ENCODE assay signal across 1 cellular context in the genomic region with DNA sequence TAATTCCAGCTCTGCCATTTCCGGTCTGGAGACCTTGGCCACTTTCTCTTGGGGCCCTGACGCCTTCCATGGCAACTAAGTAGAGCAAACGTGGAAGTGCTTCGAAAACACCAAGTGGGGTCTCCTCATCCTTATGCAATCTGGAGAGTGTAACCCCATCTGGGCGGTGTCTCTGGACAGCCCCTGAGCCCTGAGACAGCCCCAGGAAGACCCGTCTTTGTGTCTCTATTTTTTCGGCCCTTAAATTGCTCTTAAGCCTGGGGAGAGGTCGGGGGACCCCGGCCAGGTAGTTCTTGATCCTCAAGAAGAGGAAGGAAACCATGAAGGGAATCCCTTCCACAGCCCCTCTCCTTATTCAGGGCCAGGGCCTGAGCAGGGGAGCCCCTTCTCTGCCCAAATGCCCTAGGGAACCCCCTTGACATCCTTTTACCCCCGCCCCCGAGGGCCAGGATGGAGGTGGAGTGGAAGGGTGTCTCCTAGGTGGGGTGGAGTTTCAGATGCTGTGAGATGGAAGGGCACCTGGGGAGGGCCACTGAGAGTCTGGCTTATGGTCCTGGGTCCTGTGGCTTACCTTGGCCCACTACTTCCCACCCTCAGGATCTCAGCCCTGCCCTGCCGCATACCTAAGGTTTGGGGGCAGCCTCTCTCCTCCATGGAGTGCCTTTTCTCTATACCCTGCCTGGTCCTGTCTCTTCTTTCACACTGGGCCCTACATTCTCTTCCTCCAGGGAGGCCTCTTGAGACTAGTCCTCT.
TF ChIP-seq lines count a peak whose summit lies in the region.

No MANE protein-coding gene starts in this region.

TF ChIP-seq in GM12878, 131 proteins besides CTCF, POLR2A, EP300 and RAD21:
- no peak for TF ChIP-seq RELA (IDR thresholded peaks at IDR 0.05; ENCODE audit: borderline replicate concordance, partially characterized antibody)
- 0 out of 2 replicates have a peak, but pooled peaks have one; percentile 15 for TF ChIP-seq CHD2 (IDR thresholded peaks at IDR 0.05; ENCODE audit: borderline replicate concordance, low read depth, low read length)
- TF ChIP-seq HDAC6 (IDR thresholded peaks at IDR 0.05; ENCODE audit: unreplicated experiment), result no peak
- 0 out of 2 replicates have a peak, but pooled peaks have one; percentile 13 for TF ChIP-seq BMI1 (IDR thresholded peaks at IDR 0.05; ENCODE audit: borderline replicate concordance)
- TF ChIP-seq RB1 (IDR thresholded peaks at IDR 0.05; ENCODE audit: borderline replicate concordance), result 0 out of 2 replicates have a peak, but pooled peaks have one; percentile 6
- no peak for TF ChIP-seq SIN3A (IDR thresholded peaks at IDR 0.05; ENCODE audit: low read depth, low read length)
- TF ChIP-seq, protein P1, sequence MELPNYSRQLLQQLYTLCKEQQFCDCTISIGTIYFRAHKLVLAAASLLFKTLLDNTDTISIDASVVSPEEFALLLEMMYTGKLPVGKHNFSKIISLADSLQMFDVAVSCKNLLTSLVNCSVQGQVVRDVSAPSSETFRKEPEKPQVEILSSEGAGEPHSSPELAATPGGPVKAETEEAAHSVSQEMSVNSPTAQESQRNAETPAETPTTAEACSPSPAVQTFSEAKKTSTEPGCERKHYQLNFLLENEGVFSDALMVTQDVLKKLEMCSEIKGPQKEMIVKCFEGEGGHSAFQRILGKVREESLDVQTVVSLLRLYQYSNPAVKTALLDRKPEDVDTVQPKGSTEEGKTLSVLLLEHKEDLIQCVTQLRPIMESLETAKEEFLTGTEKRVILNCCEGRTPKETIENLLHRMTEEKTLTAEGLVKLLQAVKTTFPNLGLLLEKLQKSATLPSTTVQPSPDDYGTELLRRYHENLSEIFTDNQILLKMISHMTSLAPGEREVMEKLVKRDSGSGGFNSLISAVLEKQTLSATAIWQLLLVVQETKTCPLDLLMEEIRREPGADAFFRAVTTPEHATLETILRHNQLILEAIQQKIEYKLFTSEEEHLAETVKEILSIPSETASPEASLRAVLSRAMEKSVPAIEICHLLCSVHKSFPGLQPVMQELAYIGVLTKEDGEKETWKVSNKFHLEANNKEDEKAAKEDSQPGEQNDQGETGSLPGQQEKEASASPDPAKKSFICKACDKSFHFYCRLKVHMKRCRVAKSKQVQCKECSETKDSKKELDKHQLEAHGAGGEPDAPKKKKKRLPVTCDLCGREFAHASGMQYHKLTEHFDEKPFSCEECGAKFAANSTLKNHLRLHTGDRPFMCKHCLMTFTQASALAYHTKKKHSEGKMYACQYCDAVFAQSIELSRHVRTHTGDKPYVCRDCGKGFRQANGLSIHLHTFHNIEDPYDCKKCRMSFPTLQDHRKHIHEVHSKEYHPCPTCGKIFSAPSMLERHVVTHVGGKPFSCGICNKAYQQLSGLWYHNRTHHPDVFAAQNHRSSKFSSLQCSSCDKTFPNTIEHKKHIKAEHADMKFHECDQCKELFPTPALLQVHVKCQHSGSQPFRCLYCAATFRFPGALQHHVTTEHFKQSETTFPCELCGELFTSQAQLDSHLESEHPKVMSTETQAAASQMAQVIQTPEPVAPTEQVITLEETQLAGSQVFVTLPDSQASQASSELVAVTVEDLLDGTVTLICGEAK (IDR thresholded peaks at IDR 0.05; ENCODE audit: borderline replicate concordance), result peak; percentile 55; the same call in 1 of the 2 replicates
- TF ChIP-seq POLR2AphosphoS2 (IDR thresholded peaks at IDR 0.05; ENCODE audit: low read depth, low read length), result no peak
- no peak for TF ChIP-seq ZNF622 (IDR thresholded peaks at IDR 0.05)
TF ChIP-seq in GM12878: peak in this region for 4.
